ENCODE assay signal across 25 cellular contexts in genomic region chr7:1230411-1231213, GRCh38. TPM values are rescaled to one million over a fixed set of nuclear protein-coding genes. Genes with fewer than 3 reads are reported as not detected.
DNase-seq lines count a peak whose midpoint lies in the region; ATAC-seq, FAIRE-seq and TF ChIP-seq lines count a peak whose summit lies in the region.
"Had no signal": no experiment of that assay in that cellular context is flagged by ENCODE, and none has a peak within 500 bp of the region (broad histone marks: within the 10 kb centered on the region; RNA-seq: fewer than 3 reads in every experiment).

No MANE protein-coding gene starts in this region.

- H3K27me3 Mint-ChIP-seq in astrocyte (ENCODE audit: low read depth, unreplicated experiment) (peaks cover 57% of the 10 kb centered on the region), memory B cell (peaks cover 18% of the 10 kb centered on the region)

- H3K9me3 ChIP-seq in cardiac muscle cell (ENCODE audit: low read depth): no peaks in the 10 kb centered on the region
- no peaks in the 10 kb centered on the region for H3K9me3 ChIP-seq in left ventricle myocardium inferior (replicated peaks)
- peaks cover 7% of the 10 kb centered on the region for H3K9me3 ChIP-seq in astrocyte (ENCODE audit: insufficient read depth, low read depth, low read length)
- H3K9me3 ChIP-seq: neutrophil, transverse colon had no signal

- H3K4me3 ChIP-seq in cardiac muscle cell (no peak overlapping the region), left ventricle myocardium inferior (no peak overlapping the region), astrocyte (ENCODE audit: insufficient read depth, low read depth, low read length) (no peak overlapping the region)
- H3K4me3 ChIP-seq: smooth muscle cell, transverse colon had no signal

- H3K4me1 Mint-ChIP-seq in astrocyte (ENCODE audit: low read depth, unreplicated experiment): no peaks in the 10 kb centered on the region
- peaks cover 2% of the 10 kb centered on the region for H3K4me1 Mint-ChIP-seq in memory B cell

- H3K36me3 ChIP-seq in cardiac muscle cell (no peaks in the 10 kb centered on the region), left ventricle myocardium inferior (no peaks in the 10 kb centered on the region), astrocyte (ENCODE audit: insufficient read depth, low read length) (no peaks in the 10 kb centered on the region)
- H3K36me3 ChIP-seq: neutrophil, transverse colon had no signal

- no peaks in the 10 kb centered on the region for H3K79me2 ChIP-seq in astrocyte (ENCODE audit: insufficient read depth, low read length)

- DNase-seq in cardiac muscle cell (ENCODE audit: low read depth in 1 of 2, low spot score in 1 of 2) (peak in 1 of 2 donors; percentile 57), left ventricle myocardium inferior (no peak), astrocyte (ENCODE audit: low read depth) (no peak), memory B cell (ENCODE audit: low spot score in 2 of 2) (peak in 1 of 2 donors; percentile 15), foreskin keratinocyte (no peak), SIG-M5 treated with dmso at 0.1 percent for 504 hours (lab: John Stamatoyannopoulos, UW; ENCODE audit: unreplicated experiment) (no peak)
- DNase-seq: activated CD4-positive, alpha-beta T cell treated with anti-CD3 and anti-CD28 coated beads for 4 hours; activated CD8-positive, alpha-beta memory T cell treated with anti-CD3 and anti-CD28 coated beads, Interleukin-2, amount 50 U/mL, for 48 hours; activated gamma-delta T cell treated with Interleukin-2 at 50 U/mL for 16 hours; amygdala; DND-41; Kasumi-1; left cardiac atrium; NCI-H1092; NCI-H2081; stimulated activated CD4-positive, alpha-beta T cell treated with anti-CD3 and anti-CD28 coated beads, Interleukin-2, amount 100 ng/mL, for 48 hours; stimulated activated naive CD8-positive, alpha-beta T cell treated with anti-CD3 and anti-CD28 coated beads, Interleukin-15, Interleukin-2, amounts not matched to agents 100 U/mL and 50 U/mL, for 24 hours; transverse colon had no signal

- H3K4me3 Mint-ChIP-seq in astrocyte (ENCODE audit: unreplicated experiment) (no peak overlapping the region), memory B cell (no peak overlapping the region)

- no peak overlapping the region for H3K4me2 ChIP-seq in astrocyte (ENCODE audit: low read length)
- H3K4me2 ChIP-seq: smooth muscle cell had no signal

- ATAC-seq in memory B cell (ENCODE audit: low read depth): no peak
- ATAC-seq in foreskin keratinocyte: no peak
- ATAC-seq in GM19324 (IDR thresholded peaks at IDR 0.05; ENCODE audit: low FRiP score, unreplicated experiment): no peak
- ATAC-seq: HCT116; left cardiac atrium; stimulated activated naive CD8-positive, alpha-beta T cell treated with anti-CD3 and anti-CD28 coated beads, Interleukin-15, Interleukin-2, amounts not matched to agents 100 U/mL and 50 U/mL, for 24 hours had no signal

- H3K9me3 Mint-ChIP-seq in astrocyte (ENCODE audit: unreplicated experiment) (peaks cover 33% of the 10 kb centered on the region), memory B cell (no peaks in the 10 kb centered on the region)

- peak overlapping the region; percentile 62 for H3K27ac Mint-ChIP-seq in astrocyte (ENCODE audit: unreplicated experiment)
- H3K27ac Mint-ChIP-seq in memory B cell: peak overlapping the region; percentile 38

- H2AFZ ChIP-seq in astrocyte (ENCODE audit: low read depth, low read length): no peak overlapping the region

- TF ChIP-seq CTCF in cardiac muscle cell (IDR thresholded peaks at IDR 0.05; ENCODE audit: low read depth, low read length) (no peak), left ventricle myocardium inferior (IDR thresholded peaks at IDR 0.05; ENCODE audit: borderline replicate concordance) (no peak), astrocyte (IDR thresholded peaks at IDR 0.05; ENCODE audit: insufficient read depth, low read depth, low read length) (no peak), foreskin keratinocyte (conservative IDR thresholded peaks at IDR 0.05) (no peak)

- H3K36me3 Mint-ChIP-seq in astrocyte (ENCODE audit: low read depth, unreplicated experiment) (peaks cover 9% of the 10 kb centered on the region), memory B cell (peaks cover 1% of the 10 kb centered on the region)

- H3K27ac ChIP-seq in cardiac muscle cell (peak overlapping the region; percentile 8), left ventricle myocardium inferior (replicated peaks) (no peak overlapping the region), astrocyte (ENCODE audit: low read depth, low read length) (no peak overlapping the region), foreskin keratinocyte (no peak overlapping the region)
- H3K27ac ChIP-seq: neutrophil, transverse colon had no signal

- H4K20me1 ChIP-seq in astrocyte (ENCODE audit: insufficient read depth, low read length): peaks cover 11% of the 10 kb centered on the region

- H3K27me3 ChIP-seq in cardiac muscle cell: peaks cover 100% of the 10 kb centered on the region
- peaks cover 100% of the 10 kb centered on the region for H3K27me3 ChIP-seq in left ventricle myocardium inferior (ENCODE audit: low read depth)
- H3K27me3 ChIP-seq in astrocyte (ENCODE audit: insufficient read depth, low read length): peaks cover 74% of the 10 kb centered on the region
- H3K27me3 ChIP-seq in foreskin keratinocyte: peaks cover 96% of the 10 kb centered on the region

- no peak overlapping the region for H3K9ac ChIP-seq in astrocyte (ENCODE audit: low read length)

- H3K4me1 ChIP-seq in cardiac muscle cell (ENCODE audit: low read depth) (no peaks in the 10 kb centered on the region), left ventricle myocardium inferior (peaks cover 32% of the 10 kb centered on the region), astrocyte (ENCODE audit: insufficient read depth, low read length) (no peaks in the 10 kb centered on the region), foreskin keratinocyte (no peaks in the 10 kb centered on the region)

- intact Hi-C loops in left ventricle myocardium inferior (cut with micrococcal nuclease): no loop called here

- FAIRE-seq in astrocyte (lab: Jason Lieb, UNC): no peak
- FAIRE-seq: frontal cortex, HTR-8/SVneo had no signal

RNA-seq across cellular contexts. Expression of gene UNCX, which starts 2.1 kb away (rescaled TPM):
- total RNA-seq in cardiac muscle cell (6.4 and 11.8 TPM in 2 replicates), left ventricle myocardium inferior (not detected), astrocyte (not detected in 2 replicates), foreskin keratinocyte (not detected in 2 replicates)
- polyA plus RNA-seq in cardiac muscle cell (6.7 and 14.6 TPM in 2 replicates), foreskin keratinocyte (not detected in 2 replicates)
- total RNA-seq: frontal cortex, left cardiac atrium, smooth muscle cell, transverse colon had no signal
- polyA plus RNA-seq: esophagus, smooth muscle cell had no signal
